In genomic region chr6:116439572-116439971, GRCh38 we compare ENCODE assay signal across 30 cellular contexts. TPM values are rescaled to one million over a fixed set of nuclear protein-coding genes. Genes with fewer than 3 reads are reported as not detected.
DNase-seq lines count a peak whose midpoint lies in the region; ATAC-seq and TF ChIP-seq lines count a peak whose summit lies in the region.
"Had no signal": no experiment of that assay in that cellular context is flagged by ENCODE, and none has a peak within 500 bp of the region (broad histone marks: within the 10 kb centered on the region; RNA-seq: fewer than 3 reads in every experiment).

No MANE protein-coding gene starts in this region.

- H3K79me1 ChIP-seq in mesendoderm (ENCODE audit: low read length) = no peaks in the 10 kb centered on the region

- no peak overlapping the region for H3K4ac ChIP-seq in mesendoderm (ENCODE audit: low read depth, low read length)

- H3K27me3 Mint-ChIP-seq in chondrocyte (ENCODE audit: low read depth) = no peaks in the 10 kb centered on the region
- no peaks in the 10 kb centered on the region for H3K27me3 Mint-ChIP-seq in type B pancreatic cell
- peaks cover 0 to 2% (median 0%) of the 10 kb centered on the region in 3 donors for H3K27me3 Mint-ChIP-seq in CD14-positive monocyte (ENCODE audit: low read depth in 3 of 3)
- H3K27me3 Mint-ChIP-seq: activated CD8-positive, alpha-beta T cell treated with anti-CD3 and anti-CD28 coated beads for 36 hours had no signal

- no peaks in the 10 kb centered on the region for H3K27me3 ChIP-seq in right cardiac atrium (ENCODE audit: control insufficient read depth, insufficient read depth)
- no peaks in the 10 kb centered on the region for H3K27me3 ChIP-seq in mesendoderm (ENCODE audit: insufficient read depth, low read length, poor library complexity)
- H3K27me3 ChIP-seq: heart left ventricle, right atrium auricular region, tibial artery had no signal

- WGBS in right cardiac atrium = 57% methylated on average over 1 of the region's 1 CpG
- WGBS in mesendoderm (ENCODE audit: extremely low coverage, insufficient coverage, low lambda C conversion rate) = no CpG with 5 or more reads among the region's 1 CpG

- H3K23ac ChIP-seq in mesendoderm (ENCODE audit: low read length) = no peak overlapping the region

- no peak overlapping the region for H2BK120ac ChIP-seq in mesendoderm (ENCODE audit: low read depth, low read length)

- no peak overlapping the region for H3K9ac ChIP-seq in mesendoderm (ENCODE audit: low read length)
- H3K9ac ChIP-seq: KMS-11 had no signal

- H3K9me3 Mint-ChIP-seq in chondrocyte (ENCODE audit: low read depth) (no peaks in the 10 kb centered on the region), type B pancreatic cell (no peaks in the 10 kb centered on the region), CD14-positive monocyte (no peaks in the 10 kb centered on the region)
- H3K9me3 Mint-ChIP-seq: activated CD8-positive, alpha-beta T cell treated with anti-CD3 and anti-CD28 coated beads for 36 hours; activated naive CD4-positive, alpha-beta T cell treated with anti-CD3 and anti-CD28 coated beads, Interleukin-2, amount 50 U/mL, for 24 hours; activated T-cell treated with anti-CD3 and anti-CD28 coated beads, Interleukin-2, amount 50 U/mL, for 4 hours; CD4-positive, alpha-beta T cell; immature natural killer cell; natural killer cell treated with Interleukin-12 subunit alpha and Interleukin-12 subunit beta and Interleukin-15 and Interleukin-18, amount 100 ng/mL, for 72 hours; T-helper 1 cell treated with Interleukin-12 subunit alpha and Interleukin-12 subunit beta and Interleukin-4 antibody, amounts not matched to agents 30 μg/mL and 1 μg/mL, for 36 hours; WTC11 had no signal

- no peak overlapping the region for H4K8ac ChIP-seq in mesendoderm (ENCODE audit: low read depth, low read length)

- TF ChIP-seq CTCF in chondrocyte (IDR thresholded peaks at IDR 0.05) (no peak), type B pancreatic cell (conservative IDR thresholded peaks at IDR 0.05) (no peak), CD14-positive monocyte (IDR thresholded peaks at IDR 0.05) (no peak)

- H3K9me3 ChIP-seq in right cardiac atrium (ENCODE audit: control insufficient read depth, low read length) = no peaks in the 10 kb centered on the region
- H3K9me3 ChIP-seq: heart left ventricle, right atrium auricular region, tibial artery had no signal

- no peak overlapping the region for H3K18ac ChIP-seq in mesendoderm (ENCODE audit: low read length)

- no peak overlapping the region for H2AK5ac ChIP-seq in mesendoderm (ENCODE audit: low read length)

- no peaks in the 10 kb centered on the region for H3K36me3 ChIP-seq in mesendoderm (ENCODE audit: control insufficient read depth, insufficient read depth, low read length)

- peaks cover 3% of the 10 kb centered on the region for H3K4me1 ChIP-seq in right cardiac atrium (ENCODE audit: control insufficient read depth, insufficient read depth, low read length)
- H3K4me1 ChIP-seq in mesendoderm (ENCODE audit: control insufficient read depth, low read depth, low read length) = no peaks in the 10 kb centered on the region
- H3K4me1 ChIP-seq: right atrium auricular region had no signal

- no peak overlapping the region for H2BK15ac ChIP-seq in mesendoderm (replicated peaks; ENCODE audit: low read depth)

- peak overlapping the region; percentile 6 for H3K4me3 Mint-ChIP-seq in chondrocyte (ENCODE audit: unreplicated experiment)
- peak overlapping the region; percentile 35 for H3K4me3 Mint-ChIP-seq in type B pancreatic cell
- no peak overlapping the region for H3K4me3 Mint-ChIP-seq in CD14-positive monocyte
- H3K4me3 Mint-ChIP-seq: activated CD8-positive, alpha-beta T cell treated with anti-CD3 and anti-CD28 coated beads for 36 hours; activated naive CD4-positive, alpha-beta T cell treated with anti-CD3 and anti-CD28 coated beads, Interleukin-2, amount 50 U/mL, for 24 hours; activated T-cell treated with anti-CD3 and anti-CD28 coated beads, Interleukin-2, amount 50 U/mL, for 4 hours; CD4-positive, alpha-beta T cell; immature natural killer cell; natural killer cell treated with Interleukin-12 subunit alpha and Interleukin-12 subunit beta and Interleukin-15 and Interleukin-18, amount 100 ng/mL, for 72 hours; T-helper 1 cell treated with Interleukin-12 subunit alpha and Interleukin-12 subunit beta and Interleukin-4 antibody, amounts not matched to agents 30 μg/mL and 1 μg/mL, for 36 hours; WTC11 had no signal

- DNase-seq in right cardiac atrium = no peak
- DNase-seq in cardiac septum (ENCODE audit: low spot score) = no peak
- DNase-seq in chondrocyte (ENCODE audit: low spot score) = no peak
- DNase-seq in mesendoderm = peak; percentile 42
- DNase-seq in type B pancreatic cell (ENCODE audit: extremely low spot score, unreplicated experiment) = no peak
- DNase-seq in COR-L47 (lab: John Stamatoyannopoulos, UW) = no peak
- DNase-seq in mucosa of gallbladder (ENCODE audit: low spot score) = no peak
- DNase-seq in CD14-positive monocyte (ENCODE audit: low spot score) = no peak
- DNase-seq: 8988T; activated CD8-positive, alpha-beta T cell treated with anti-CD3 and anti-CD28 coated beads for 36 hours; activated T-cell treated with anti-CD3 and anti-CD28 coated beads, Interleukin-2, amount 50 U/mL, for 4 hours; CD4-positive, alpha-beta T cell; DND-41; H7; heart left ventricle; immature natural killer cell; mammary epithelial cell; NCI-H1092; NCI-H2081; NCI-H526; SHP77 treated with DMSO at 0.1 percent for 48 hours; stimulated activated naive CD4-positive, alpha-beta T cell treated with Interleukin-2 at 50 U/mL for 16 hours; tibial artery had no signal

- H3K4me2 ChIP-seq in mesendoderm (ENCODE audit: low read length) = no peak overlapping the region
- H3K4me2 ChIP-seq: KMS-11 had no signal

- H2BK5ac ChIP-seq in mesendoderm (ENCODE audit: low read length) = no peak overlapping the region

- intact Hi-C loops in right cardiac atrium (cut with DNase I) = loop anchor here in 1 of 4 donors (5.0 kb wide), 1 partner anchor 67 kb away; the partner anchor contains the start of gene DSE
- intact Hi-C loops in cardiac septum (cut with DNase I) = no loop called here
- intact Hi-C loops in CD14-positive monocyte (cut with micrococcal nuclease) = no loop called here

- H3K27ac Mint-ChIP-seq in chondrocyte (ENCODE audit: unreplicated experiment) = peak overlapping the region; percentile 88
- H3K27ac Mint-ChIP-seq in type B pancreatic cell = no peak overlapping the region
- H3K27ac Mint-ChIP-seq in CD14-positive monocyte = no peak overlapping the region
- H3K27ac Mint-ChIP-seq: activated CD8-positive, alpha-beta T cell treated with anti-CD3 and anti-CD28 coated beads for 36 hours; activated naive CD4-positive, alpha-beta T cell treated with anti-CD3 and anti-CD28 coated beads, Interleukin-2, amount 50 U/mL, for 24 hours; CD4-positive, alpha-beta T cell; immature natural killer cell; natural killer cell treated with Interleukin-12 subunit alpha and Interleukin-12 subunit beta and Interleukin-15 and Interleukin-18, amount 100 ng/mL, for 72 hours; T-helper 1 cell treated with Interleukin-12 subunit alpha and Interleukin-12 subunit beta and Interleukin-4 antibody, amounts not matched to agents 30 μg/mL and 1 μg/mL, for 36 hours had no signal

- H4K5ac ChIP-seq in mesendoderm (ENCODE audit: low read length) = no peak overlapping the region

- no peaks in the 10 kb centered on the region for H3K79me2 ChIP-seq in mesendoderm (ENCODE audit: control insufficient read depth, insufficient read depth, low read length)

- H3K36me3 Mint-ChIP-seq in chondrocyte (ENCODE audit: low read depth) (peaks cover 14% of the 10 kb centered on the region), type B pancreatic cell (peaks cover 10% of the 10 kb centered on the region), CD14-positive monocyte (peaks cover 15 to 18% of the 10 kb centered on the region in 2 donors)
- H3K36me3 Mint-ChIP-seq: activated naive CD4-positive, alpha-beta T cell treated with anti-CD3 and anti-CD28 coated beads, Interleukin-2, amount 50 U/mL, for 24 hours; immature natural killer cell; natural killer cell treated with Interleukin-12 subunit alpha and Interleukin-12 subunit beta and Interleukin-15 and Interleukin-18, amount 100 ng/mL, for 72 hours had no signal

- ATAC-seq in right cardiac atrium = peak; percentile 21 to 30
- ATAC-seq: activated CD8-positive, alpha-beta T cell treated with anti-CD3 and anti-CD28 coated beads for 36 hours; activated T-cell treated with anti-CD3 and anti-CD28 coated beads, Interleukin-2, amount 50 U/mL, for 4 hours; esophagus mucosa; heart left ventricle; natural killer cell treated with Interleukin-12 subunit alpha and Interleukin-12 subunit beta and Interleukin-15 and Interleukin-18, amount 100 ng/mL, for 72 hours; WTC11 had no signal

- H3K4me1 Mint-ChIP-seq in chondrocyte (ENCODE audit: low read depth) = peaks cover 65% of the 10 kb centered on the region
- H3K4me1 Mint-ChIP-seq in type B pancreatic cell (ENCODE audit: unreplicated experiment) = peaks cover 46% of the 10 kb centered on the region
- H3K4me1 Mint-ChIP-seq in CD14-positive monocyte = peaks cover 12% of the 10 kb centered on the region
- H3K4me1 Mint-ChIP-seq: activated naive CD4-positive, alpha-beta T cell treated with anti-CD3 and anti-CD28 coated beads, Interleukin-2, amount 50 U/mL, for 24 hours had no signal

- H3K4me3 ChIP-seq in right cardiac atrium (ENCODE audit: low read length) = no peak overlapping the region
- H3K4me3 ChIP-seq in mesendoderm (ENCODE audit: low read length) = no peak overlapping the region
- H3K4me3 ChIP-seq: heart left ventricle, right atrium auricular region, tibial artery had no signal

- no peak overlapping the region for H3K56ac ChIP-seq in mesendoderm (ENCODE audit: low read length)

- no peak overlapping the region for H3K27ac ChIP-seq in right cardiac atrium (ENCODE audit: low read length)
- no peak overlapping the region for H3K27ac ChIP-seq in mesendoderm (ENCODE audit: low read depth, low read length)
- H3K27ac ChIP-seq: heart left ventricle, KMS-11, right atrium auricular region, tibial artery had no signal

RNA-seq across cellular contexts. Expression of gene CALHM6, which starts 21.6 kb away (rescaled TPM):
- total RNA-seq in right cardiac atrium = 1 to 10 TPM; 3.0 to 4.8 (median 3.8) TPM
- polyA plus RNA-seq in right cardiac atrium = 5.9 TPM
- 0.97 TPM for total RNA-seq in cardiac septum
- total RNA-seq in chondrocyte = 1.9 to 3.6 TPM (median 2.7 TPM) in 3 replicates
- polyA plus RNA-seq in mesendoderm (2013, experiment 1 of 2) = 2.0 TPM
- 1.8 TPM for polyA plus RNA-seq in mesendoderm (2013, experiment 2 of 2)
- total RNA-seq in type B pancreatic cell (ENCODE audit: low replicate concordance) = 0.99 and 1.6 TPM in 2 replicates
- total RNA-seq in mucosa of gallbladder = 4.8 TPM
- 100 to 1,000 TPM; 261 to 367 TPM for polyA plus RNA-seq in CD14-positive monocyte

Comparison
In these comparisons a context has a peak if more than half of its experiments do, and no peak if none do; other contexts are left out.
1. H3K4me3 Mint-ChIP-seq: peak in chondrocyte (single experiment) and type B pancreatic cell (single experiment); none in CD14-positive monocyte (0 of 2).